In genomic region chr11:111975076-111975806, GRCh38 we compare ENCODE assay signal across 9 cellular contexts. TPM values are rescaled to one million over a fixed set of nuclear protein-coding genes. Genes with fewer than 3 reads are reported as not detected.
A peak's percentile ranks its signal among the peaks of the same experiment; 100 is the strongest.
DNase-seq lines count a peak whose midpoint lies in the region; ATAC-seq, FAIRE-seq and TF ChIP-seq lines count a peak whose summit lies in the region.
"Had no signal": no experiment of that assay in that cellular context is flagged by ENCODE, and none has a peak within 500 bp of the region (broad histone marks: within the 10 kb centered on the region; RNA-seq: fewer than 3 reads in every experiment).

No MANE protein-coding gene starts in this region.

- TF ChIP-seq CTCF in 22Rv1 (IDR thresholded peaks at IDR 0.05) (peak; percentile 19; the same call in 1 of the 2 replicates), cardiac fibroblast (IDR thresholded peaks at IDR 0.05; ENCODE audit: low read depth, low read length) (peak; percentile 11), liver (IDR thresholded peaks at IDR 0.05; ENCODE audit: low read depth, low read length, missing input control) (peak; percentile 19)

- H3K27me3 ChIP-seq in liver (ENCODE audit: control insufficient read depth in 4 of 4, insufficient read depth in 4 of 4, low read length in 3 of 4) (no peaks in the 10 kb centered on the region), aorta (ENCODE audit: control insufficient read depth in 1 of 2, insufficient read depth in 2 of 2, low read length in 1 of 2) (no peaks in the 10 kb centered on the region)

- DNase-seq in HTR-8/SVneo (ENCODE audit: insufficient read length, low spot score) (no peak), cardiac fibroblast (ENCODE audit: low read depth in 2 of 2) (no peak), SKM-1 (lab: John Stamatoyannopoulos, UW; ENCODE audit: unreplicated experiment) (no peak), aorta (no peak), NCI-H2171 (lab: John Stamatoyannopoulos, UW) (no peak)
- DNase-seq: activated CD4-positive, alpha-beta T cell treated with anti-CD3 and anti-CD28 coated beads, Interleukin-2, amount 50 U/mL, for 1 hour had no signal

- peak overlapping the region; percentile 35 for H3K27ac ChIP-seq in 22Rv1
- H3K27ac ChIP-seq in liver (ENCODE audit: low read depth in 1 of 2, low read length in 2 of 2) = peak overlapping the region in 1 of 2 donors; percentile 55
- peak overlapping the region in 1 of 2 donors; percentile 10 for H3K27ac ChIP-seq in aorta (ENCODE audit: low read depth in 1 of 2, low read length in 2 of 2)

- H3K9me3 ChIP-seq in liver (ENCODE audit: control insufficient read depth in 4 of 4, low read length in 3 of 4) (no peaks in the 10 kb centered on the region), aorta (ENCODE audit: control insufficient read depth, low read length) (no peaks in the 10 kb centered on the region)

- H3K9ac ChIP-seq in liver (ENCODE audit: low read depth in 1 of 2, low read length in 2 of 2) = no peak overlapping the region

- peak; percentile 40 for FAIRE-seq in HTR-8/SVneo (lab: Jason Lieb, UNC)

- 71% methylated on average over 2 of the region's 2 CpGs for WGBS in liver
- 44 to 54% methylated on average over 2 of the region's 2 CpGs for WGBS in aorta, 2 donors

- ATAC-seq in HG02588 (IDR thresholded peaks at IDR 0.05; ENCODE audit: unreplicated experiment) = no peak
- ATAC-seq in aorta (ENCODE audit: low FRiP score) = no peak

- H3K4me1 ChIP-seq in liver (ENCODE audit: control insufficient read depth in 4 of 4, insufficient read depth in 4 of 4, low read length in 3 of 4) (peaks cover 0 to 18% (median 5%) of the 10 kb centered on the region in 4 donors), aorta (ENCODE audit: control insufficient read depth in 1 of 2, insufficient read depth in 2 of 2, low read length in 2 of 2) (peaks cover 0 to 4% of the 10 kb centered on the region in 2 donors)

- H3K36me3 ChIP-seq in liver (ENCODE audit: control insufficient read depth in 4 of 4, insufficient read depth in 3 of 4, low read depth in 1 of 4, low read length in 3 of 4) (peaks cover 0 to 4% (median 0%) of the 10 kb centered on the region in 4 donors), aorta (ENCODE audit: control insufficient read depth in 1 of 2, insufficient read depth in 2 of 2, low read length in 1 of 2) (no peaks in the 10 kb centered on the region)

- H3K4me3 ChIP-seq in cardiac fibroblast (replicated peaks in 1 of 2; ENCODE audit: low read depth in 2 of 2, low read length in 2 of 2) = no peak overlapping the region
- no peak overlapping the region for H3K4me3 ChIP-seq in liver (ENCODE audit: low read depth in 1 of 3, low read length in 3 of 3)
- H3K4me3 ChIP-seq in aorta (ENCODE audit: low read length in 2 of 2) = no peak overlapping the region

- intact Hi-C loops in aorta (cut with DNase I) = loop anchor here in 1 of 2 donors (5.0 kb wide), 1 partner anchor 38 kb away; the partner anchor contains the start of gene DIXDC1

- TF ChIP-seq RAD21 in liver (IDR thresholded peaks at IDR 0.05) = peak in 1 of 2 donors; percentile 65

TF ChIP-seq in liver, 16 proteins besides CTCF, POLR2A, EP300 and RAD21:
- no peak for TF ChIP-seq HNF4A (conservative IDR thresholded peaks at IDR 0.05)
- no peak for TF ChIP-seq HNF4G (IDR thresholded peaks at IDR 0.05)
- TF ChIP-seq NR2F2 (IDR thresholded peaks at IDR 0.05) = peak; percentile 40
- TF ChIP-seq FOXA2 (IDR thresholded peaks at IDR 0.05) = no peak
- no peak for TF ChIP-seq RXRA (IDR thresholded peaks at IDR 0.05)

RNA-seq across cellular contexts. Expression of gene DIXDC1, which starts 38.1 kb away (rescaled TPM):
- total RNA-seq in liver (10 to 100 TPM in 1 of 2 donors, 1 to 10 TPM in 1; 7.3 to 12.5 TPM), aorta (10 to 100 TPM; 54.4 to 61.8 TPM)
- polyA plus RNA-seq in liver (1 to 10 TPM; 2.8 to 4.1 TPM), aorta (10 to 100 TPM; 29.8 to 33.0 TPM)

RNA-seq across cellular contexts. Expression of gene DLAT, which starts 50.0 kb away (rescaled TPM):
- total RNA-seq in liver = 10 to 100 TPM; 15.6 to 16.3 TPM
- 10 to 100 TPM in 1 of 2 donors, 1 to 10 TPM in 1; 8.8 to 10.8 TPM for polyA plus RNA-seq in liver
- 10 to 100 TPM; 20.7 to 20.8 TPM for total RNA-seq in aorta
- polyA plus RNA-seq in aorta = 10 to 100 TPM; 11.9 to 12.8 TPM

RNA-seq across cellular contexts. Expression of gene C11orf52, which starts 56.5 kb away (rescaled TPM):
- total RNA-seq in liver (1 to 10 TPM; 4.2 to 5.1 TPM), aorta (1 to 10 TPM; 2.7 to 5.2 TPM)
- polyA plus RNA-seq in liver (10 to 100 TPM in 1 of 2 donors, 1 to 10 TPM in 1; 9.6 to 10.9 TPM), aorta (1 to 10 TPM; 5.3 to 5.6 TPM)

Comparison
In these comparisons a context has a peak if more than half of its experiments do, and no peak if none do; other contexts are left out.
1. RNA of gene DIXDC1, which starts 38.1 kb away (total RNA-seq): 54.4 to 61.8 TPM in aorta; 7.3 to 12.5 TPM in liver; every median in the first group is over 4 times any median in the second.
2. Peak in every context shown above with its lines, with median percentiles within 50 percentile points of each other: CTCF ChIP-seq.